Comparison of ENCODE assay signal across 22 cellular contexts in genomic region chr1:150002217-150002616, GRCh38. TPM values are rescaled to one million over a fixed set of nuclear protein-coding genes. Genes with fewer than 3 reads are reported as not detected.
DNase-seq lines count a peak whose midpoint lies in the region; ATAC-seq and TF ChIP-seq lines count a peak whose summit lies in the region.
"Had no signal": no experiment of that assay in that cellular context is flagged by ENCODE, and none has a peak within 500 bp of the region (broad histone marks: within the 10 kb centered on the region; RNA-seq: fewer than 3 reads in every experiment).

No MANE protein-coding gene starts in this region.

- H3K4me1 Mint-ChIP-seq in activated naive CD4-positive, alpha-beta T cell treated with anti-CD3 and anti-CD28 coated beads, Interleukin-2, amount 50 U/mL, for 24 hours, result peaks cover 79% of the 10 kb centered on the region
- peaks cover 16% of the 10 kb centered on the region for H3K4me1 Mint-ChIP-seq in activated naive CD4-positive, alpha-beta T cell treated with anti-CD3 and anti-CD28 coated beads, Interleukin-2, amount 10 ng/mL, durations not matched to agents 7 days and 5 days
- H3K4me1 Mint-ChIP-seq in activated CD4-positive, alpha-beta T cell treated with anti-CD3 and anti-CD28 coated beads for 36 hours, result peaks cover 64% of the 10 kb centered on the region

- H3K36me3 ChIP-seq in trophoblast cell (ENCODE audit: control insufficient read depth in 1 of 2, insufficient read depth in 2 of 2, low read length in 2 of 2) (peaks cover 7 to 11% of the 10 kb centered on the region in 2 experiments), upper lobe of left lung (peaks cover 0 to 19% (median 0%) of the 10 kb centered on the region in 4 donors)
- H3K36me3 ChIP-seq: ovary had no signal

- H3K27me3 Mint-ChIP-seq in activated naive CD4-positive, alpha-beta T cell treated with anti-CD3 and anti-CD28 coated beads, Interleukin-2, amount 50 U/mL, for 24 hours, result no peaks in the 10 kb centered on the region
- no peaks in the 10 kb centered on the region for H3K27me3 Mint-ChIP-seq in activated naive CD4-positive, alpha-beta T cell treated with anti-CD3 and anti-CD28 coated beads, Interleukin-2, amount 10 ng/mL, durations not matched to agents 7 days and 5 days
- H3K27me3 Mint-ChIP-seq in activated CD4-positive, alpha-beta T cell treated with anti-CD3 and anti-CD28 coated beads for 36 hours, result no peaks in the 10 kb centered on the region
- H3K27me3 Mint-ChIP-seq: activated CD8-positive, alpha-beta memory T cell treated with anti-CD3 and anti-CD28 coated beads, Interleukin-2, amount 10 ng/mL, durations not matched to agents 7 days and 5 days; CD4-positive, CD25-positive, alpha-beta regulatory T cell had no signal

- no peak overlapping the region for H3K4me2 ChIP-seq in trophoblast cell (ENCODE audit: low read length)
- H3K4me2 ChIP-seq: KMS-11 had no signal

- no peak overlapping the region for H2AK5ac ChIP-seq in trophoblast cell (ENCODE audit: low read length)

- peak overlapping the region in 53 of 59 donors; percentile 2 to 99 (median 74) for H3K27ac ChIP-seq in dorsolateral prefrontal cortex
- no peak overlapping the region for H3K27ac ChIP-seq in trophoblast cell (ENCODE audit: low read depth, low read length)
- H3K27ac ChIP-seq in upper lobe of left lung, result peak overlapping the region in 3 of 4 donors; percentile 21 to 39 (median 36)
- H3K27ac ChIP-seq: KMS-11, ovary had no signal

- H2BK120ac ChIP-seq in trophoblast cell (ENCODE audit: insufficient read depth, low read length, poor library complexity), result no peak overlapping the region

- no peaks in the 10 kb centered on the region for H3K79me2 ChIP-seq in trophoblast cell (ENCODE audit: control insufficient read depth, insufficient read depth, low read length, poor library complexity)

- TF ChIP-seq EP300 in upper lobe of left lung (IDR thresholded peaks at IDR 0.05), result no peak

- no peak for DNase-seq in activated naive CD4-positive, alpha-beta T cell treated with anti-CD3 and anti-CD28 coated beads, Interleukin-2, amount 10 ng/mL, durations not matched to agents 7 days and 5 days
- DNase-seq in dorsolateral prefrontal cortex (no peak), trophoblast cell (peak; percentile 42 to 61), upper lobe of left lung (no peak), glomerular visceral epithelial cell (ENCODE audit: extremely low spot score) (no peak), mucosa of gallbladder (ENCODE audit: low spot score) (no peak)
- no peak for DNase-seq in activated CD4-positive, alpha-beta T cell treated with anti-CD3 and anti-CD28 coated beads for 36 hours
- DNase-seq: activated CD4-positive, alpha-beta T cell treated with anti-CD3 and anti-CD28 coated beads, Interleukin-2, amount 50 U/mL, for 1 hour; activated CD8-positive, alpha-beta memory T cell treated with anti-CD3 and anti-CD28 coated beads, Interleukin-2, amount 10 ng/mL, durations not matched to agents 7 days and 5 days; activated naive CD4-positive, alpha-beta T cell treated with Interleukin-2 at 50 U/mL for 16 hours; activated T-cell treated with anti-CD3 and anti-CD28 coated beads, Interleukin-2, amount 50 U/mL, for 48 hours; CD4-positive, CD25-positive, alpha-beta regulatory T cell; central memory CD4-positive, alpha-beta T cell; NCI-H1436 treated with DMSO at 0.1 percent for 48 hours; NCI-H2107; OCI-M1; ovary; Right ventricle myocardium superior; stimulated activated CD4-positive, alpha-beta T cell treated with anti-CD3 and anti-CD28 coated beads, Interleukin-4, amount 100 ng/mL, for 1 hour had no signal

- H4K91ac ChIP-seq in trophoblast cell (ENCODE audit: low read depth, low read length), result no peak overlapping the region

- no peak overlapping the region for H4K12ac ChIP-seq in trophoblast cell (ENCODE audit: low read depth, low read length)

- no CpG with 5 or more reads among the region's 2 CpGs for WGBS in trophoblast cell (ENCODE audit: extremely low coverage, insufficient coverage, insufficient read length)
- WGBS in upper lobe of left lung, 2 donors, result 77 to 97% methylated on average over 2 of the region's 2 CpGs

- H3K36me3 Mint-ChIP-seq in activated naive CD4-positive, alpha-beta T cell treated with anti-CD3 and anti-CD28 coated beads, Interleukin-2, amount 50 U/mL, for 24 hours, result peaks cover 29% of the 10 kb centered on the region
- peaks cover 26% of the 10 kb centered on the region for H3K36me3 Mint-ChIP-seq in activated naive CD4-positive, alpha-beta T cell treated with anti-CD3 and anti-CD28 coated beads, Interleukin-2, amount 10 ng/mL, durations not matched to agents 7 days and 5 days
- peaks cover 61% of the 10 kb centered on the region for H3K36me3 Mint-ChIP-seq in activated CD4-positive, alpha-beta T cell treated with anti-CD3 and anti-CD28 coated beads for 36 hours (ENCODE audit: low read depth)

- H3K9ac ChIP-seq in trophoblast cell (ENCODE audit: low read length), result no peak overlapping the region
- H3K9ac ChIP-seq: KMS-11 had no signal

- H3K4me3 Mint-ChIP-seq in activated naive CD4-positive, alpha-beta T cell treated with anti-CD3 and anti-CD28 coated beads, Interleukin-2, amount 50 U/mL, for 24 hours, result peak overlapping the region; percentile 45
- no peak overlapping the region for H3K4me3 Mint-ChIP-seq in activated naive CD4-positive, alpha-beta T cell treated with anti-CD3 and anti-CD28 coated beads, Interleukin-2, amount 10 ng/mL, durations not matched to agents 7 days and 5 days
- no peak overlapping the region for H3K4me3 Mint-ChIP-seq in activated CD4-positive, alpha-beta T cell treated with anti-CD3 and anti-CD28 coated beads for 36 hours
- H3K4me3 Mint-ChIP-seq: activated CD8-positive, alpha-beta memory T cell treated with anti-CD3 and anti-CD28 coated beads, Interleukin-2, amount 10 ng/mL, durations not matched to agents 7 days and 5 days; nephron had no signal

- no peak for ATAC-seq in upper lobe of left lung (ENCODE audit: low FRiP score in 2 of 2)
- ATAC-seq in activated CD4-positive, alpha-beta T cell treated with anti-CD3 and anti-CD28 coated beads for 36 hours, result no peak
- ATAC-seq: activated CD8-positive, alpha-beta memory T cell treated with anti-CD3 and anti-CD28 coated beads, Interleukin-2, amount 10 ng/mL, durations not matched to agents 7 days and 5 days had no signal

- no peaks in the 10 kb centered on the region for H3K27me3 ChIP-seq in dorsolateral prefrontal cortex
- no peaks in the 10 kb centered on the region for H3K27me3 ChIP-seq in trophoblast cell (ENCODE audit: insufficient read depth, low read length)
- H3K27me3 ChIP-seq in upper lobe of left lung, result no peaks in the 10 kb centered on the region
- H3K27me3 ChIP-seq: ovary had no signal

- no peak overlapping the region for H3K18ac ChIP-seq in trophoblast cell (ENCODE audit: low read length)

- H3K27ac Mint-ChIP-seq in activated naive CD4-positive, alpha-beta T cell treated with anti-CD3 and anti-CD28 coated beads, Interleukin-2, amount 50 U/mL, for 24 hours, result peak overlapping the region; percentile 23
- no peak overlapping the region for H3K27ac Mint-ChIP-seq in activated naive CD4-positive, alpha-beta T cell treated with anti-CD3 and anti-CD28 coated beads, Interleukin-2, amount 10 ng/mL, durations not matched to agents 7 days and 5 days
- H3K27ac Mint-ChIP-seq in activated CD4-positive, alpha-beta T cell treated with anti-CD3 and anti-CD28 coated beads for 36 hours, result no peak overlapping the region
- H3K27ac Mint-ChIP-seq: activated CD8-positive, alpha-beta memory T cell treated with anti-CD3 and anti-CD28 coated beads, Interleukin-2, amount 10 ng/mL, durations not matched to agents 7 days and 5 days had no signal

- H3K9me3 ChIP-seq in trophoblast cell (ENCODE audit: insufficient read depth, low read depth, low read length) (no peaks in the 10 kb centered on the region), upper lobe of left lung (no peaks in the 10 kb centered on the region)
- H3K9me3 ChIP-seq: ovary had no signal

- CTCF ChIA-PET in activated naive CD4-positive, alpha-beta T cell treated with anti-CD3 and anti-CD28 coated beads, Interleukin-2, amount 10 ng/mL, durations not matched to agents 7 days and 5 days (lab: Charles Lee), result interaction anchor here (0.9 kb wide), 1 partner anchor 64 kb away, joined by 3 read pairs; no protein-coding TSS in a partner anchor
- CTCF ChIA-PET in activated CD4-positive, alpha-beta T cell treated with anti-CD3 and anti-CD28 coated beads for 36 hours (lab: Charles Lee), result interaction anchor here (0.8 to 1.8 kb wide), 2 partner anchors 10 to 40 kb away, joined by 3 read pairs; no protein-coding TSS in a partner anchor

- no peak overlapping the region for H2BK5ac ChIP-seq in trophoblast cell (ENCODE audit: low read depth, low read length, poor library complexity)

- TF ChIP-seq POLR2A in upper lobe of left lung (IDR thresholded peaks at IDR 0.05), result no peak

- no peak overlapping the region for H3K4ac ChIP-seq in trophoblast cell (ENCODE audit: low read depth, low read length)

- no peak for TF ChIP-seq CTCF in dorsolateral prefrontal cortex (IDR thresholded peaks at IDR 0.05 in 54 of 56, conservative IDR thresholded peaks at IDR 0.05 in 2 of 56; ENCODE audit: low read depth in 1 of 56, partially characterized antibody in 56 of 56)
- TF ChIP-seq CTCF in upper lobe of left lung (IDR thresholded peaks at IDR 0.05), result no peak

- no peak overlapping the region for H3K23ac ChIP-seq in trophoblast cell (ENCODE audit: low read length)

- H3K79me1 ChIP-seq in trophoblast cell (ENCODE audit: low read length), result no peaks in the 10 kb centered on the region

- H3K4me1 ChIP-seq in trophoblast cell (ENCODE audit: control insufficient read depth in 1 of 2, insufficient read depth in 2 of 2, low read length in 2 of 2) (no peaks in the 10 kb centered on the region), upper lobe of left lung (peaks cover 26 to 46% (median 28%) of the 10 kb centered on the region in 4 donors)

- no peak overlapping the region for H2BK12ac ChIP-seq in trophoblast cell (ENCODE audit: low read length)

- H3K14ac ChIP-seq in trophoblast cell (ENCODE audit: low read length), result no peak overlapping the region

- POLR2A ChIA-PET in activated CD4-positive, alpha-beta T cell treated with anti-CD3 and anti-CD28 coated beads for 36 hours (lab: Charles Lee), result no interaction called here

- intact Hi-C loops in dorsolateral prefrontal cortex (cut with DNase I), result no loop called here
- intact Hi-C loops in activated CD4-positive, alpha-beta T cell treated with anti-CD3 and anti-CD28 coated beads for 36 hours (cut with DNase I, micrococcal nuclease), result no loop called here

- H3K4me3 ChIP-seq in dorsolateral prefrontal cortex, result peak overlapping the region in 1 of 59 donors; percentile 9
- H3K4me3 ChIP-seq in trophoblast cell (ENCODE audit: low read depth, low read length), result no peak overlapping the region
- H3K4me3 ChIP-seq in upper lobe of left lung, result no peak overlapping the region
- H3K4me3 ChIP-seq: ovary had no signal

- H3K9me3 Mint-ChIP-seq in activated naive CD4-positive, alpha-beta T cell treated with anti-CD3 and anti-CD28 coated beads, Interleukin-2, amount 50 U/mL, for 24 hours, result no peaks in the 10 kb centered on the region
- H3K9me3 Mint-ChIP-seq in activated naive CD4-positive, alpha-beta T cell treated with anti-CD3 and anti-CD28 coated beads, Interleukin-2, amount 10 ng/mL, durations not matched to agents 7 days and 5 days, result no peaks in the 10 kb centered on the region
- H3K9me3 Mint-ChIP-seq in activated CD4-positive, alpha-beta T cell treated with anti-CD3 and anti-CD28 coated beads for 36 hours (ENCODE audit: low read depth), result no peaks in the 10 kb centered on the region
- H3K9me3 Mint-ChIP-seq: CD4-positive, CD25-positive, alpha-beta regulatory T cell; nephron had no signal

- no peak overlapping the region for H2AFZ ChIP-seq in trophoblast cell (ENCODE audit: insufficient read depth, low read length, poor library complexity)

- H4K8ac ChIP-seq in trophoblast cell (ENCODE audit: low read depth, low read length), result no peak overlapping the region

RNA-seq across cellular contexts. Expression of gene OTUD7B, which starts 8.3 kb away (rescaled TPM):
- total RNA-seq in dorsolateral prefrontal cortex (100 to 1,000 TPM in 4 of 120 experiments, 10 to 100 TPM in 116; 28.4 to 126 (median 52.8) TPM), upper lobe of left lung (10 to 100 TPM; 22.0 to 44.8 (median 29.8) TPM), mucosa of gallbladder (35.2 TPM)
- polyA plus RNA-seq in trophoblast cell (2013), result 6.6 and 6.7 TPM in 2 replicates
- 10 to 100 TPM; 18.5 to 20.1 TPM for total RNA-seq in activated CD4-positive, alpha-beta T cell treated with anti-CD3 and anti-CD28 coated beads for 36 hours

Comparison
In these comparisons a context has a peak if more than half of its experiments do, and no peak if none do; other contexts are left out.
1. DNase-seq: peak in trophoblast cell (2 of 2); none in activated naive CD4-positive, alpha-beta T cell treated with anti-CD3 and anti-CD28 coated beads, Interleukin-2, amount 10 ng/mL, durations not matched to agents 7 days and 5 days (single experiment), dorsolateral prefrontal cortex (0 of 10), upper lobe of left lung (0 of 2), glomerular visceral epithelial cell (single experiment), activated CD4-positive, alpha-beta T cell treated with anti-CD3 and anti-CD28 coated beads for 36 hours (single experiment) and mucosa of gallbladder (single experiment).